8 cellular contexts compared by ENCODE assay signal in the genomic region with DNA sequence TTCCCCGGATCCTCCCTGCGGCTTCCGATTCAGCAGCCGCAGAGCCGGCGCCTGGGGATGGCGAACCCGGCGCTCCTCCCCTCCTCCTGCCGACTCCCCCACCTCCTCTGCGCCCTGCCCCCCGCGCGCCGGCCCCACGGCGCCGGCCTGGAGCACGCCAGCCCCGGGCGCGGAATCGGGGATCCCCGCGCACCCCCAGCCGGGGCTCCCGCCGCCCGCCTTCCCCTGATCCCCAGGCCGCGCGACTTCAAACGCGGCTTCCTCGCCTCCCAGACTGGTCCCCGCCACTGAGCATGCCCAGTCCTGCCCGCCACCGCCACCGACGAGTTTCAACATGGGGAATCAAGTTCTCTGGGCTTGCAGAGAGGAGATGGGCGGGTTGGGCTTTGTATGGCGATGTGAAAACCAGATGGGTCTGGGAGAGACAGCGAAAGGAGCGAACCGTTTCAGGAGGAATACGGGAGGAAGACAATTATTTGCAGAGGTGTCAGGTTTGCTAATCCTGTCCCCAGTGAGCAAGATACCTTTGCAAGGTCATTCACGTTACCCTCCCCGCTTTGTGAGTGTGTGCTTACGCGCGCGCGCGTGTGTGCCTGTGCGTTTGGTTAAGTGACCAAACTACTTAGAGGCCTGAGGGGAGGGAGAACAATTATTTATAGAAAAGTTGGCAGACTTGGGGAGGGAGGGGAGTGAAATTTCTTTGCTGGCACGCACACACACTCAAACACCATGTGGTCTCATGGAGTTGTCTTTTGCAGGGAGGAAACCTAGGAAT. TPM values are rescaled to one million over a fixed set of nuclear protein-coding genes. Genes with fewer than 3 reads are reported as not detected.
DNase-seq lines count a peak whose midpoint lies in the region; ATAC-seq and TF ChIP-seq lines count a peak whose summit lies in the region.

PANK1 (minus strand) TSS at position 276 of the 775 bp plus-strand sequence. CDS start 351 bp downstream, outside the sequence.

- no TSS peak for BruUV-seq in A673 (replicated peaks; lab: Mats Ljungman, UMichigan)
- no TSS peak for BruUV-seq in mammary epithelial cell (replicated peaks; lab: Mats Ljungman, UMichigan)

- peak within 1 kb of the TSS; percentile 85 for H3K4me2 ChIP-seq in mammary epithelial cell (ENCODE audit: insufficient read depth, low read depth, low read length)
- peak within 1 kb of the TSS; percentile 81 for H3K4me2 ChIP-seq in smooth muscle cell

- peak within 1 kb of the TSS; percentile 61 for H3K9ac ChIP-seq in mammary epithelial cell (ENCODE audit: insufficient read depth, low read length)
- H3K9ac ChIP-seq in smooth muscle cell (ENCODE audit: low read depth): peak within 1 kb of the TSS; percentile 76

- in situ Hi-C loops in mammary epithelial cell (cut with MboI; ENCODE audit: low sequenced_read_pairs in 2 of 2): no loop called here

- no peak for TF ChIP-seq CTCF in A673 (conservative IDR thresholded peaks at IDR 0.05; ENCODE audit: low read depth, low read length)
- TF ChIP-seq CTCF in WERI-Rb-1 (IDR thresholded peaks at IDR 0.05; ENCODE audit: low read depth, low read length): no peak
- no peak for TF ChIP-seq CTCF in mammary epithelial cell (conservative IDR thresholded peaks at IDR 0.05 in 1 of 2, IDR thresholded peaks at IDR 0.05 in 1 of 2; ENCODE audit: extremely low read depth in 1 of 2, insufficient read depth in 1 of 2, low read depth in 1 of 2, low read length in 2 of 2)
- TF ChIP-seq CTCF in smooth muscle cell (IDR thresholded peaks at IDR 0.05; ENCODE audit: borderline replicate concordance, insufficient read depth, poor library complexity, severe bottlenecking): no peak

- DNase-seq in A673 (ENCODE audit: low spot score) (peak; percentile 88), NCI-H2029 treated with DMSO at 0.1 percent for 48 hours (lab: John Stamatoyannopoulos, UW) (peak; percentile 37), WERI-Rb-1 (peak; percentile 89), mammary epithelial cell (peak; percentile 94), immature natural killer cell (peak; percentile 52 to 71 (median 65)), smooth muscle cell (lab: John Stamatoyannopoulos, UW; ENCODE audit: unreplicated experiment) (peak; percentile 76)

- peak within 1 kb of the TSS in 4 of 5 donors; percentile 88 to 97 (median 92) for H3K4me3 Mint-ChIP-seq in immature natural killer cell

- CTCF ChIA-PET in A673 (lab: Charles Lee) (no interaction called here), mammary epithelial cell (lab: Charles Lee; ENCODE audit: low non-redundant PET) (no interaction called here)

- WGBS in mammary epithelial cell (ENCODE audit: low coverage, missing lambda C conversion rate): 2% methylated on average over 10 of the region's 56 CpGs
- under 1% methylated on average over 44 of the region's 56 CpGs for WGBS in smooth muscle cell (ENCODE audit: low lambda C conversion rate)

- dilution Hi-C loops in mammary epithelial cell (cut with HindIII; ENCODE audit: low sequenced_read_pairs): loop anchor here (5.0 kb wide), 1 partner anchor 43 kb away; no protein-coding TSS in a partner anchor

- H4K20me1 ChIP-seq in mammary epithelial cell (ENCODE audit: insufficient read depth, low read length): no peaks in the 10 kb centered on the region
- H4K20me1 ChIP-seq in smooth muscle cell (ENCODE audit: low read depth): peaks cover 20% of the 10 kb centered on the region

- ATAC-seq in GM18519 (IDR thresholded peaks at IDR 0.05; ENCODE audit: low FRiP score, unreplicated experiment) (peak; percentile 25), HG02981 (IDR thresholded peaks at IDR 0.05; ENCODE audit: unreplicated experiment) (peak; percentile 29)

- no peaks in the 10 kb centered on the region for H3K9me3 Mint-ChIP-seq in immature natural killer cell

- H3K4me1 ChIP-seq in A673 (ENCODE audit: insufficient read depth, low read length, poor library complexity, severe bottlenecking): peaks cover 39% of the 10 kb centered on the region
- H3K4me1 ChIP-seq in mammary epithelial cell (ENCODE audit: insufficient read depth, low read length): peaks cover 18% of the 10 kb centered on the region
- H3K4me1 ChIP-seq in smooth muscle cell (ENCODE audit: low read depth): peaks cover 17% of the 10 kb centered on the region

- H3K9me3 ChIP-seq in A673 (ENCODE audit: low read depth, low read length, poor library complexity, severe bottlenecking): no peaks in the 10 kb centered on the region
- H3K9me3 ChIP-seq in WERI-Rb-1 (ENCODE audit: severe bottlenecking): no peaks in the 10 kb centered on the region
- H3K9me3 ChIP-seq in mammary epithelial cell (replicated peaks; ENCODE audit: insufficient read depth, low read length): no peaks in the 10 kb centered on the region
- no peaks in the 10 kb centered on the region for H3K9me3 ChIP-seq in smooth muscle cell (replicated peaks; ENCODE audit: low read depth)

- H3K27me3 ChIP-seq in A673 (replicated peaks; ENCODE audit: insufficient read depth, low read depth, low read length, poor library complexity): no peaks in the 10 kb centered on the region
- no peaks in the 10 kb centered on the region for H3K27me3 ChIP-seq in WERI-Rb-1 (ENCODE audit: insufficient read depth, low read depth, severe bottlenecking)
- H3K27me3 ChIP-seq in mammary epithelial cell (ENCODE audit: insufficient read depth, low read length): no peaks in the 10 kb centered on the region
- H3K27me3 ChIP-seq in smooth muscle cell (ENCODE audit: low read depth): no peaks in the 10 kb centered on the region

- intact Hi-C loops in A673 (cut with micrococcal nuclease; ENCODE audit: unreplicated experiment): loop anchor here (1.0 kb wide), 1 partner anchor 56 kb away; the partner anchor contains the start of gene KIF20B
- intact Hi-C loops in mammary epithelial cell (cut with micrococcal nuclease): loop anchor here (1.0 kb wide), 2 partner anchors 12 to 56 kb away; partner anchors contain the start of gene KIF20B

- H3K4me3 ChIP-seq in A673 (ENCODE audit: low read depth, low read length, poor library complexity, severe bottlenecking): peak within 1 kb of the TSS; percentile 90
- H3K4me3 ChIP-seq in WERI-Rb-1 (ENCODE audit: low read depth, low read length): peak within 1 kb of the TSS; percentile 94
- H3K4me3 ChIP-seq in mammary epithelial cell (replicated peaks in 1 of 3; ENCODE audit: insufficient read depth in 1 of 3, low read depth in 2 of 3, low read length in 3 of 3): peak within 1 kb of the TSS; percentile 60 to 79 (median 79)
- peak within 1 kb of the TSS; percentile 86 for H3K4me3 ChIP-seq in smooth muscle cell

- peaks cover 5 to 11% (median 5%) of the 10 kb centered on the region in 3 donors for H3K27me3 Mint-ChIP-seq in immature natural killer cell (ENCODE audit: low read depth in 3 of 3)

- no peaks in the 10 kb centered on the region for H3K36me3 Mint-ChIP-seq in immature natural killer cell

- H3K27ac Mint-ChIP-seq in immature natural killer cell: peak within 1 kb of the TSS; percentile 27 to 93 (median 74)

- H3K79me2 ChIP-seq in mammary epithelial cell (ENCODE audit: insufficient read depth, low read length) (peaks cover 38% of the 10 kb centered on the region), smooth muscle cell (ENCODE audit: low read depth) (peaks cover 33% of the 10 kb centered on the region)

- POLR2A ChIA-PET in A673 (lab: Charles Lee; ENCODE audit: low non-redundant PET): no interaction called here

- peaks cover 14% of the 10 kb centered on the region for H3F3A ChIP-seq in smooth muscle cell (ENCODE audit: low read depth)

- H3K27ac ChIP-seq in A673 (ENCODE audit: low read depth, low read length, poor library complexity, severe bottlenecking) (peak within 1 kb of the TSS; percentile 92), WERI-Rb-1 (peak within 1 kb of the TSS; percentile 89), mammary epithelial cell (ENCODE audit: insufficient read depth, low read depth, low read length) (peak within 1 kb of the TSS; percentile 48), smooth muscle cell (ENCODE audit: low read depth) (peak within 1 kb of the TSS; percentile 85)

- no peaks in the 10 kb centered on the region for H3K36me3 ChIP-seq in A673 (ENCODE audit: insufficient read depth, low read length, poor library complexity, severe bottlenecking)
- 0 out of 2 replicates have a peak, but pooled peaks cover 3% of the 10 kb centered on the region for H3K36me3 ChIP-seq in WERI-Rb-1
- peaks cover 3% of the 10 kb centered on the region for H3K36me3 ChIP-seq in mammary epithelial cell (ENCODE audit: insufficient read depth, low read length)
- no peaks in the 10 kb centered on the region for H3K36me3 ChIP-seq in smooth muscle cell (ENCODE audit: low read depth)

- H3K4me1 Mint-ChIP-seq in immature natural killer cell: peaks cover 10% of the 10 kb centered on the region in 2 donors

- H2AFZ ChIP-seq in mammary epithelial cell (ENCODE audit: low read depth, low read length) (peak within 1 kb of the TSS; percentile 95), smooth muscle cell (ENCODE audit: low read depth) (peak within 1 kb of the TSS; percentile 32)

RNA-seq across cellular contexts. Expression of gene PANK1, which starts in this region (rescaled TPM):
- total RNA-seq in A673 (2021) (18.5 and 19.2 TPM in 2 replicates), mammary epithelial cell (1 to 10 TPM; 4.7 to 5.3 TPM), smooth muscle cell (13.0 and 14.1 TPM in 2 replicates)
- polyA plus RNA-seq in mammary epithelial cell (6.3 TPM), immature natural killer cell (1 to 10 TPM in 1 of 3 donors, under 1 TPM in 1, not detected in 1; 0.66 to 1.4 TPM), smooth muscle cell (7.3 and 8.6 TPM in 2 replicates)
- polyA minus RNA-seq in mammary epithelial cell: 5.3 TPM

Comparison
In these comparisons a context has a peak if more than half of its experiments do, and no peak if none do; other contexts are left out.
1. Peak in every context shown above with its lines: DNase-seq, ATAC-seq, H3K4me3 ChIP-seq and H3K27ac ChIP-seq.
2. DNase-seq: peak in every context shown above with its lines; median percentile 94 in mammary epithelial cell; 89 in WERI-Rb-1; 88 in A673; 76 in smooth muscle cell; 65 in immature natural killer cell; 37 in NCI-H2029 treated with DMSO at 0.1 percent for 48 hours.